1 cellular context compared by ENCODE assay signal in the genomic region with DNA sequence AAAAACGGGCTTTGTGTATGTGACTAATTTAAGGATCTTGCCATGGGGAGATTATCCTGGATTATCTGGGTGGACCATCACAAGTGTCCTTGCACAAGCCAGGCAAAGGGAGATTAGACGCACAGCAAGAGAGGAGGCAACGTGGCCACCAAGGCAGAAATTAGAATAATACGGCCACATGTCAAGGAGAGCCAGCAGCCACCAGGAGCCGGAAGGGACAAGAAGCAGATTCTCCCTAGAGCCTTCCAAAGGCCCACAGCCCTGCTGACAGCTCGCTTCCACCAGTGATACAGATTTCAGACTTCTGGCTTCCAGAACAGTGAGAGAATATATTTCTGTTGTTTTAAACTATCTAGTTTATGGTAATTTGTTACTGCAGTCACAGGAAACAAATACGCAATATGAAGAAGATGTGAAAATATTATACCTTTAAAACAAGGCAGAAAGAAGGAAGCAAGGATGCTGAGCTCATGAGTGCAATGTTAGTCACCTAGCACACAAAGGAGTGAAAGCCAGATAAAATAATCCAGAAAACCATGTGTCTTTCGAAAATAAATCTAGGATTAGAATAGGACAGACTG.
TF ChIP-seq lines count a peak whose summit lies in the region.

No MANE protein-coding gene starts in this region.

TF ChIP-seq in WTC11, 78 proteins besides CTCF, POLR2A, EP300 and RAD21 (continued from another document):
- TF ChIP-seq, protein P1, sequence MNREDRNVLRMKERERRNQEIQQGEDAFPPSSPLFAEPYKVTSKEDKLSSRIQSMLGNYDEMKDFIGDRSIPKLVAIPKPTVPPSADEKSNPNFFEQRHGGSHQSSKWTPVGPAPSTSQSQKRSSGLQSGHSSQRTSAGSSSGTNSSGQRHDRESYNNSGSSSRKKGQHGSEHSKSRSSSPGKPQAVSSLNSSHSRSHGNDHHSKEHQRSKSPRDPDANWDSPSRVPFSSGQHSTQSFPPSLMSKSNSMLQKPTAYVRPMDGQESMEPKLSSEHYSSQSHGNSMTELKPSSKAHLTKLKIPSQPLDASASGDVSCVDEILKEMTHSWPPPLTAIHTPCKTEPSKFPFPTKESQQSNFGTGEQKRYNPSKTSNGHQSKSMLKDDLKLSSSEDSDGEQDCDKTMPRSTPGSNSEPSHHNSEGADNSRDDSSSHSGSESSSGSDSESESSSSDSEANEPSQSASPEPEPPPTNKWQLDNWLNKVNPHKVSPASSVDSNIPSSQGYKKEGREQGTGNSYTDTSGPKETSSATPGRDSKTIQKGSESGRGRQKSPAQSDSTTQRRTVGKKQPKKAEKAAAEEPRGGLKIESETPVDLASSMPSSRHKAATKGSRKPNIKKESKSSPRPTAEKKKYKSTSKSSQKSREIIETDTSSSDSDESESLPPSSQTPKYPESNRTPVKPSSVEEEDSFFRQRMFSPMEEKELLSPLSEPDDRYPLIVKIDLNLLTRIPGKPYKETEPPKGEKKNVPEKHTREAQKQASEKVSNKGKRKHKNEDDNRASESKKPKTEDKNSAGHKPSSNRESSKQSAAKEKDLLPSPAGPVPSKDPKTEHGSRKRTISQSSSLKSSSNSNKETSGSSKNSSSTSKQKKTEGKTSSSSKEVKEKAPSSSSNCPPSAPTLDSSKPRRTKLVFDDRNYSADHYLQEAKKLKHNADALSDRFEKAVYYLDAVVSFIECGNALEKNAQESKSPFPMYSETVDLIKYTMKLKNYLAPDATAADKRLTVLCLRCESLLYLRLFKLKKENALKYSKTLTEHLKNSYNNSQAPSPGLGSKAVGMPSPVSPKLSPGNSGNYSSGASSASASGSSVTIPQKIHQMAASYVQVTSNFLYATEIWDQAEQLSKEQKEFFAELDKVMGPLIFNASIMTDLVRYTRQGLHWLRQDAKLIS (CRISPR knock-in tag; IDR thresholded peaks at IDR 0.05; ENCODE audit: borderline replicate concordance) = no peak
- TF ChIP-seq ZNF317 (CRISPR knock-in tag; IDR thresholded peaks at IDR 0.05; ENCODE audit: borderline replicate concordance, low read depth) = no peak
- no peak for TF ChIP-seq ATF3 (CRISPR knock-in tag; conservative IDR thresholded peaks at IDR 0.05)
- TF ChIP-seq NR3C1 (CRISPR knock-in tag; conservative IDR thresholded peaks at IDR 0.05; ENCODE audit: low read depth) = no peak
- TF ChIP-seq, protein P2, sequence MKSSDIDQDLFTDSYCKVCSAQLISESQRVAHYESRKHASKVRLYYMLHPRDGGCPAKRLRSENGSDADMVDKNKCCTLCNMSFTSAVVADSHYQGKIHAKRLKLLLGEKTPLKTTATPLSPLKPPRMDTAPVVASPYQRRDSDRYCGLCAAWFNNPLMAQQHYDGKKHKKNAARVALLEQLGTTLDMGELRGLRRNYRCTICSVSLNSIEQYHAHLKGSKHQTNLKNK (CRISPR knock-in tag; IDR thresholded peaks at IDR 0.05) = no peak
- TF ChIP-seq ZNF219 (CRISPR knock-in tag; IDR thresholded peaks at IDR 0.05; ENCODE audit: borderline replicate concordance) = no peak
- no peak for TF ChIP-seq CREM (CRISPR knock-in tag; IDR thresholded peaks at IDR 0.05)
- TF ChIP-seq ZNF232 (CRISPR knock-in tag; IDR thresholded peaks at IDR 0.05) = no peak
- TF ChIP-seq E2F5 (CRISPR knock-in tag; IDR thresholded peaks at IDR 0.05) = no peak
- TF ChIP-seq ZNF263 (CRISPR knock-in tag; IDR thresholded peaks at IDR 0.05; ENCODE audit: low read depth) = no peak
- no peak for TF ChIP-seq IRF2 (CRISPR knock-in tag; IDR thresholded peaks at IDR 0.05; ENCODE audit: borderline replicate concordance, low read depth)
- TF ChIP-seq NFATC4 (CRISPR knock-in tag; IDR thresholded peaks at IDR 0.05) = no peak
- TF ChIP-seq NR1H2 (CRISPR knock-in tag; IDR thresholded peaks at IDR 0.05) = no peak
- no peak for TF ChIP-seq ZNF416 (CRISPR knock-in tag; IDR thresholded peaks at IDR 0.05)
- TF ChIP-seq ZNF138 (CRISPR knock-in tag; conservative IDR thresholded peaks at IDR 0.05) = no peak
